ENCODE assay signal across 12 cellular contexts in genomic region chr14:97359391-97359790, GRCh38.
"Had no signal": no experiment of that assay in that cellular context is flagged by ENCODE, and none has a peak within 500 bp of the region (broad histone marks: within the 10 kb centered on the region; RNA-seq: fewer than 3 reads in every experiment).

No MANE protein-coding gene starts in this region.

- DNase-seq: activated CD4-positive, alpha-beta T cell treated with anti-CD3 and anti-CD28 coated beads for 36 hours; activated CD8-positive, alpha-beta T cell treated with anti-CD3 and anti-CD28 coated beads for 36 hours; activated naive CD8-positive, alpha-beta T cell treated with anti-CD3 and anti-CD28 coated beads, Interleukin-2, amount 10 ng/mL, durations not matched to agents 7 days and 5 days; anterior cingulate cortex; cortex of kidney; effector CD4-positive, alpha-beta T cell; islet precursor cell; mammary epithelial cell; naive B cell; pancreas; stimulated activated CD4-positive, alpha-beta T cell treated with anti-CD3 and anti-CD28 coated beads, Interleukin-1b, Interleukin-23, amount 100 ng/mL, for 48 hours had no signal

- ATAC-seq: activated CD4-positive, alpha-beta T cell treated with anti-CD3 and anti-CD28 coated beads for 36 hours; activated CD8-positive, alpha-beta T cell treated with anti-CD3 and anti-CD28 coated beads for 36 hours; left lobe of liver; pancreas had no signal
